Comparison of ENCODE assay signal across 7 cellular contexts in genomic region chr6:129575378-129576118, GRCh38.
DNase-seq lines count a peak whose midpoint lies in the region; ATAC-seq and TF ChIP-seq lines count a peak whose summit lies in the region.

No MANE protein-coding gene starts in this region.

- peak overlapping the region; percentile 31 for H3K4me3 Mint-ChIP-seq in activated naive CD8-positive, alpha-beta T cell treated with anti-CD3 and anti-CD28 coated beads, Interleukin-2, amount 10 ng/mL, durations not matched to agents 7 days and 5 days

- peaks cover 0 to 8% (median 0%) of the 10 kb centered on the region in 12 donors for H3K4me1 ChIP-seq in heart left ventricle

- H3K9me3 ChIP-seq in heart left ventricle: peaks cover 0 to 13% (median 0%) of the 10 kb centered on the region in 12 donors

- WGBS in heart left ventricle, 4 donors: 27 to 34% (median 30%) methylated on average over 10 of the region's 10 CpGs

- H3K9me3 Mint-ChIP-seq in activated naive CD8-positive, alpha-beta T cell treated with anti-CD3 and anti-CD28 coated beads, Interleukin-2, amount 10 ng/mL, durations not matched to agents 7 days and 5 days: peaks cover 7% of the 10 kb centered on the region

- POLR2A ChIA-PET in activated naive CD8-positive, alpha-beta T cell treated with anti-CD3 and anti-CD28 coated beads, Interleukin-2, amount 10 ng/mL, durations not matched to agents 7 days and 5 days (lab: Charles Lee): no interaction called here

- DNase-seq in GM04504 (ENCODE audit: low read depth) (peak; percentile 24), NB4 (ENCODE audit: low read depth) (peak; percentile 71), heart left ventricle (no peak), renal cortical epithelial cell (ENCODE audit: low read depth) (peak; percentile 73)
- DNase-seq in activated naive CD8-positive, alpha-beta T cell treated with anti-CD3 and anti-CD28 coated beads, Interleukin-2, amount 10 ng/mL, durations not matched to agents 7 days and 5 days: no peak
- no peak for DNase-seq in stimulated activated CD4-positive, alpha-beta T cell treated with anti-CD3 and anti-CD28 coated beads, Interleukin-4, amount 100 ng/mL, for 1 hour

- peaks cover 10% of the 10 kb centered on the region for H3K36me3 Mint-ChIP-seq in activated naive CD8-positive, alpha-beta T cell treated with anti-CD3 and anti-CD28 coated beads, Interleukin-2, amount 10 ng/mL, durations not matched to agents 7 days and 5 days

- peaks cover 2% of the 10 kb centered on the region for H3K27me3 Mint-ChIP-seq in activated naive CD8-positive, alpha-beta T cell treated with anti-CD3 and anti-CD28 coated beads, Interleukin-2, amount 10 ng/mL, durations not matched to agents 7 days and 5 days

- TF ChIP-seq CTCF in NB4 (IDR thresholded peaks at IDR 0.05; ENCODE audit: low read depth, low read length): peak; percentile 74
- peak; percentile 56 to 82 (median 66) for TF ChIP-seq CTCF in heart left ventricle (IDR thresholded peaks at IDR 0.05)

- H3K4me3 ChIP-seq in NB4 (ENCODE audit: low read depth, low read length): no peak overlapping the region
- peak overlapping the region in 9 of 12 donors; percentile 11 to 47 (median 30) for H3K4me3 ChIP-seq in heart left ventricle

- peak overlapping the region in 1 of 12 donors; percentile 23 for H3K27ac ChIP-seq in heart left ventricle

- no peak for ATAC-seq in activated naive CD8-positive, alpha-beta T cell treated with anti-CD3 and anti-CD28 coated beads, Interleukin-2, amount 10 ng/mL, durations not matched to agents 7 days and 5 days (ENCODE audit: low read depth)
- ATAC-seq in heart left ventricle (peak; percentile 47 to 72 (median 70)), HG02759 (IDR thresholded peaks at IDR 0.05; ENCODE audit: unreplicated experiment) (no peak)

- peaks cover 0 to 30% (median 5%) of the 10 kb centered on the region in 9 donors for H3K36me3 ChIP-seq in heart left ventricle

- intact Hi-C loops in heart left ventricle (cut with DNase I): loop anchor here in 8 of 10 donors (1.0 to 10.0 kb wide), 5 partner anchors 73 to 1841 kb away; no protein-coding TSS in a partner anchor

- H3K27me3 ChIP-seq in heart left ventricle: no peaks in the 10 kb centered on the region

- no peak overlapping the region for H3K27ac Mint-ChIP-seq in activated naive CD8-positive, alpha-beta T cell treated with anti-CD3 and anti-CD28 coated beads, Interleukin-2, amount 10 ng/mL, durations not matched to agents 7 days and 5 days

- no peak for TF ChIP-seq POLR2A in NB4 (IDR thresholded peaks at IDR 0.05; ENCODE audit: extremely low read depth, insufficient read length)
- no peak for TF ChIP-seq POLR2A in heart left ventricle (IDR thresholded peaks at IDR 0.05)

- peaks cover 6% of the 10 kb centered on the region for H3K4me1 Mint-ChIP-seq in activated naive CD8-positive, alpha-beta T cell treated with anti-CD3 and anti-CD28 coated beads, Interleukin-2, amount 10 ng/mL, durations not matched to agents 7 days and 5 days

Comparison
In these comparisons a context has a peak if more than half of its experiments do, and no peak if none do; other contexts are left out.
1. DNase-seq: peak in GM04504 (single experiment), NB4 (single experiment) and renal cortical epithelial cell (single experiment); none in activated naive CD8-positive, alpha-beta T cell treated with anti-CD3 and anti-CD28 coated beads, Interleukin-2, amount 10 ng/mL, durations not matched to agents 7 days and 5 days (single experiment), heart left ventricle (0 of 5) and stimulated activated CD4-positive, alpha-beta T cell treated with anti-CD3 and anti-CD28 coated beads, Interleukin-4, amount 100 ng/mL, for 1 hour (single experiment).
2. ATAC-seq: peak in heart left ventricle (4 of 4); none in activated naive CD8-positive, alpha-beta T cell treated with anti-CD3 and anti-CD28 coated beads, Interleukin-2, amount 10 ng/mL, durations not matched to agents 7 days and 5 days (single experiment) and HG02759 (single experiment).